Comparison of ENCODE assay signal across 26 cellular contexts in the genomic region with DNA sequence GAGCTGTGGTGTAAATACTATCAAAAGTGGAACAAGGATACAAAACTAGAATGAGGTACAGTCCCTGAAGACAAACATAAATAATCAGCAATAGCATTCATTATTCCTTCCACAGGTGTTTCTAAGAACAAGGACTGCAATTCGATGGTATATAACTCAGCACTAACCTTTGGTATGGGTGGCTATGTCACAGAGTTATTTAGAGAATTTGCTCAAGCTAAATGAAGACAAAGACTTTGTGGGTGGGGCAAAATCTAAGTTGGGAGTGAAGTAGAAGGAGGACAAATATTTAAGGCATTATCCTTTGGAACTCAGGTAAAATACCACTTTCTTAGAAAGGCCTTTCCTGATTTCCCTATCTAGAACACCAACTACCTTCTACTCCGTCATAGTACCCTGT. TPM values are rescaled to one million over a fixed set of nuclear protein-coding genes. Genes with fewer than 3 reads are reported as not detected.
"Had no signal": no experiment of that assay in that cellular context is flagged by ENCODE, and none has a peak within 500 bp of the region (broad histone marks: within the 10 kb centered on the region; RNA-seq: fewer than 3 reads in every experiment).

No MANE protein-coding gene starts in this region.

- H3K36me3 Mint-ChIP-seq: activated CD4-positive, alpha-beta memory T cell treated with anti-CD3 and anti-CD28 coated beads for 36 hours; activated naive CD4-positive, alpha-beta T cell treated with anti-CD3 and anti-CD28 coated beads, Interleukin-2, amount 10 ng/mL, durations not matched to agents 7 days and 5 days; activated naive CD8-positive, alpha-beta T cell treated with anti-CD3 and anti-CD28 coated beads, Interleukin-2, amount 10 ng/mL, durations not matched to agents 7 days and 5 days had no signal

- H3K27me3 Mint-ChIP-seq: activated CD4-positive, alpha-beta memory T cell treated with anti-CD3 and anti-CD28 coated beads for 36 hours; activated CD4-positive, alpha-beta T cell treated with anti-CD3 and anti-CD28 coated beads, Interleukin-2, amount 10 ng/mL, durations not matched to agents 7 days and 5 days; activated naive CD4-positive, alpha-beta T cell treated with anti-CD3 and anti-CD28 coated beads, Interleukin-2, amount 10 ng/mL, durations not matched to agents 7 days and 5 days; activated naive CD8-positive, alpha-beta T cell treated with anti-CD3 and anti-CD28 coated beads, Interleukin-2, amount 10 ng/mL, durations not matched to agents 7 days and 5 days; activated T-helper 17 cell treated with anti-CD3 and anti-CD28 coated beads, Interleukin-2, amount 50 U/mL, for 72 hours; T-helper 17 cell had no signal

- ATAC-seq: activated T-helper 17 cell treated with anti-CD3 and anti-CD28 coated beads, Interleukin-2, amount 50 U/mL, for 72 hours; T-helper 17 cell had no signal

- H3K27ac ChIP-seq: adrenal gland, KMS-11 had no signal

- H3K4me3 Mint-ChIP-seq: activated CD4-positive, alpha-beta memory T cell treated with anti-CD3 and anti-CD28 coated beads for 36 hours; activated CD4-positive, alpha-beta T cell treated with anti-CD3 and anti-CD28 coated beads, Interleukin-2, amount 10 ng/mL, durations not matched to agents 7 days and 5 days; activated naive CD4-positive, alpha-beta T cell treated with anti-CD3 and anti-CD28 coated beads, Interleukin-2, amount 10 ng/mL, durations not matched to agents 7 days and 5 days; activated naive CD8-positive, alpha-beta T cell treated with anti-CD3 and anti-CD28 coated beads, Interleukin-2, amount 10 ng/mL, durations not matched to agents 7 days and 5 days; activated T-helper 17 cell treated with anti-CD3 and anti-CD28 coated beads, Interleukin-2, amount 50 U/mL, for 72 hours; T-helper 17 cell had no signal

- H3K9me3 ChIP-seq: adrenal gland had no signal

- H3K4me1 Mint-ChIP-seq: activated T-helper 17 cell treated with anti-CD3 and anti-CD28 coated beads, Interleukin-2, amount 50 U/mL, for 72 hours had no signal

- H3K27ac Mint-ChIP-seq: activated CD4-positive, alpha-beta memory T cell treated with anti-CD3 and anti-CD28 coated beads for 36 hours; activated CD4-positive, alpha-beta T cell treated with anti-CD3 and anti-CD28 coated beads, Interleukin-2, amount 10 ng/mL, durations not matched to agents 7 days and 5 days; activated naive CD4-positive, alpha-beta T cell treated with anti-CD3 and anti-CD28 coated beads, Interleukin-2, amount 10 ng/mL, durations not matched to agents 7 days and 5 days; activated naive CD8-positive, alpha-beta T cell treated with anti-CD3 and anti-CD28 coated beads, Interleukin-2, amount 10 ng/mL, durations not matched to agents 7 days and 5 days; activated T-helper 17 cell treated with anti-CD3 and anti-CD28 coated beads, Interleukin-2, amount 50 U/mL, for 72 hours; T-helper 17 cell had no signal

- DNase-seq: activated CD4-positive, alpha-beta memory T cell treated with anti-CD3 and anti-CD28 coated beads for 36 hours; activated CD4-positive, alpha-beta T cell treated with anti-CD3 and anti-CD28 coated beads, Interleukin-2, amount 10 ng/mL, durations not matched to agents 7 days and 5 days; activated CD4-positive, CD25-positive, alpha-beta regulatory T cell; activated CD8-positive, alpha-beta memory T cell treated with anti-CD3 and anti-CD28 coated beads for 24 hours; activated gamma-delta T cell treated with Interleukin-2 at 50 U/mL for 16 hours; activated naive CD4-positive, alpha-beta T cell treated with anti-CD3 and anti-CD28 coated beads, Interleukin-2, amount 10 ng/mL, durations not matched to agents 7 days and 5 days; activated naive CD8-positive, alpha-beta T cell treated with anti-CD3 and anti-CD28 coated beads, Interleukin-2, amount 10 ng/mL, durations not matched to agents 7 days and 5 days; activated T-cell treated with anti-CD3 and anti-CD28 coated beads for 4 hours; activated T-cell treated with anti-CD3 and anti-CD28 coated beads, Interleukin-2, amount 50 U/mL, for 48 hours; adrenal gland; anterior cingulate cortex; NCI-H1092 treated with DMSO at 0.1 percent for 48 hours; NCI-H1417 treated with DMSO at 0.1 percent for 48 hours; NCI-H1694; NCI-H2029; NCI-H2107; NCI-H2171 treated with DMSO at 0.1 percent for 48 hours; NCI-H226; NCI-H526; NCI-H82; SIG-M5; T-helper 17 cell; T-helper 9 cell had no signal

- H3K36me3 ChIP-seq: adrenal gland had no signal

- H3K4me2 ChIP-seq: KMS-11 had no signal

- H3K27me3 ChIP-seq: adrenal gland had no signal

- H3K4me3 ChIP-seq: adrenal gland had no signal

- H3K9me3 Mint-ChIP-seq: activated CD4-positive, alpha-beta memory T cell treated with anti-CD3 and anti-CD28 coated beads for 36 hours; activated CD4-positive, alpha-beta T cell treated with anti-CD3 and anti-CD28 coated beads, Interleukin-2, amount 10 ng/mL, durations not matched to agents 7 days and 5 days; activated naive CD4-positive, alpha-beta T cell treated with anti-CD3 and anti-CD28 coated beads, Interleukin-2, amount 10 ng/mL, durations not matched to agents 7 days and 5 days; activated naive CD8-positive, alpha-beta T cell treated with anti-CD3 and anti-CD28 coated beads, Interleukin-2, amount 10 ng/mL, durations not matched to agents 7 days and 5 days; activated T-helper 17 cell treated with anti-CD3 and anti-CD28 coated beads, Interleukin-2, amount 50 U/mL, for 72 hours had no signal

RNA-seq across cellular contexts. Expression of a gene that starts 51.5 kb away (rescaled TPM):
- total RNA-seq: OCI-LY7 had no signal
